In genomic region chr14:70416717-70417349, GRCh38 we compare ENCODE assay signal across 8 cellular contexts. TPM values are rescaled to one million over a fixed set of nuclear protein-coding genes. Genes with fewer than 3 reads are reported as not detected.
DNase-seq lines count a peak whose midpoint lies in the region; ATAC-seq and TF ChIP-seq lines count a peak whose summit lies in the region.

SYNJ2BP (minus strand) TSS chr14:70417090; CDS start chr14:70416963, 127 bp downstream.

- H3K27me3 ChIP-seq in body of pancreas = no peaks in the 10 kb centered on the region

- no peaks in the 10 kb centered on the region for H3K36me3 ChIP-seq in body of pancreas (replicated peaks in 1 of 2; ENCODE audit: insufficient read depth in 1 of 2, low read depth in 2 of 2)

- H3K4me3 ChIP-seq in body of pancreas = peak within 1 kb of the TSS; percentile 63 to 65
- H3K4me3 ChIP-seq in retinal pigment epithelial cell (ENCODE audit: low read length) = peak within 1 kb of the TSS; percentile 99

- peaks cover 14% of the 10 kb centered on the region for H3K4me1 ChIP-seq in body of pancreas

- H3K27ac ChIP-seq in body of pancreas = peak within 1 kb of the TSS; percentile 80 to 90 (median 86)

- TF ChIP-seq POLR2A in body of pancreas (IDR thresholded peaks at IDR 0.05) = peak in 2 of 3 donors; percentile 57 to 62

- intact Hi-C loops in body of pancreas (cut with DNase I) = no loop called here

- no peak for TF ChIP-seq CTCF in body of pancreas (IDR thresholded peaks at IDR 0.05)
- no peak for TF ChIP-seq CTCF in retinal pigment epithelial cell (conservative IDR thresholded peaks at IDR 0.05; ENCODE audit: low read depth, low read length)

- no peaks in the 10 kb centered on the region for H3K9me3 ChIP-seq in body of pancreas

- ATAC-seq in body of pancreas = peak; percentile 99
- ATAC-seq in GM18873 (IDR thresholded peaks at IDR 0.05; ENCODE audit: low FRiP score, unreplicated experiment) = no peak

- DNase-seq in AG08395 (ENCODE audit: low spot score) (peak; percentile 87), GM19238 (ENCODE audit: insufficient read length, low spot score) (peak; percentile 51), NCI-H128 (lab: John Stamatoyannopoulos, UW; ENCODE audit: unreplicated experiment) (peak; percentile 67), T1000 (lab: John Stamatoyannopoulos, UW) (peak; percentile 50), body of pancreas (peak; percentile 87 to 94 (median 90)), iPS DF 4.7 (ENCODE audit: extremely low read depth, low spot score) (peak; percentile 80), retinal pigment epithelial cell (ENCODE audit: low read depth) (peak; percentile 11)

- 1% methylated on average over 15 to 23 of the region's 23 CpGs for WGBS in body of pancreas, 2 donors

RNA-seq across cellular contexts. Expression of gene SYNJ2BP, which starts in this region (rescaled TPM):
- total RNA-seq in body of pancreas = 10 to 100 TPM; 10.5 to 21.5 TPM

Comparison
In these comparisons a context has a peak if more than half of its experiments do, and no peak if none do; other contexts are left out.
1. DNase-seq: peak in every context shown above with its lines; median percentile 90 in body of pancreas; 87 in AG08395; 80 in iPS DF 4.7; 67 in NCI-H128; 51 in GM19238; 50 in T1000; 11 in retinal pigment epithelial cell.